ENCODE assay signal across 8 cellular contexts in genomic region chr1:224096773-224097172, GRCh38.
"Had no signal": no experiment of that assay in that cellular context is flagged by ENCODE, and none has a peak within 500 bp of the region (broad histone marks: within the 10 kb centered on the region; RNA-seq: fewer than 3 reads in every experiment).

No MANE protein-coding gene starts in this region.

- H3K9ac ChIP-seq: GM23248 had no signal

- H3K27ac Mint-ChIP-seq: GM23338, H9, HFFc6 had no signal

- H3K4me2 ChIP-seq: GM23338 had no signal

- H3K9me3 Mint-ChIP-seq: HFFc6 had no signal

- H3K4me3 Mint-ChIP-seq: GM23338, H9, HFFc6 had no signal

- H2AFZ ChIP-seq: GM23248 had no signal

- H3K4me1 ChIP-seq: HAP-1 had no signal

- H3K4me3 ChIP-seq: GM23248, GM23338, HAP-1 had no signal

- H3K27ac ChIP-seq: GM23248 had no signal

- DNase-seq: GM23248, GOT3, H7, H9, HCEC 1CT, HFFc6 had no signal

- H3K36me3 ChIP-seq: HAP-1 had no signal

- H3K9me3 ChIP-seq: HAP-1 had no signal

- H3K4me1 Mint-ChIP-seq: GM23338, H9 had no signal
